In genomic region chr13:35470671-35471465, GRCh38 we compare ENCODE assay signal across 9 cellular contexts. TPM values are rescaled to one million over a fixed set of nuclear protein-coding genes. Genes with fewer than 3 reads are reported as not detected.
DNase-seq lines count a peak whose midpoint lies in the region; ATAC-seq and TF ChIP-seq lines count a peak whose summit lies in the region.
"Had no signal": no experiment of that assay in that cellular context is flagged by ENCODE, and none has a peak within 500 bp of the region (broad histone marks: within the 10 kb centered on the region; RNA-seq: fewer than 3 reads in every experiment).

No MANE protein-coding gene starts in this region.

- peak; percentile 10 for DNase-seq in GM13977 (ENCODE audit: low spot score)
- DNase-seq in body of pancreas: no peak
- DNase-seq in iPS DF 6.9 (ENCODE audit: low read depth, low spot score): no peak
- peak; percentile 8 for DNase-seq in renal cortical epithelial cell (ENCODE audit: low read depth)
- no peak for DNase-seq in HPDE6-E6E7 (ENCODE audit: extremely low spot score)
- DNase-seq in activated gamma-delta T cell treated with Interleukin-2 at 50 U/mL for 16 hours: no peak
- no peak for DNase-seq in germinal center (ENCODE audit: low spot score)

- H3K4me1 ChIP-seq in body of pancreas: no peaks in the 10 kb centered on the region
- H3K4me1 ChIP-seq in iPS DF 6.9 (ENCODE audit: control insufficient read depth, insufficient read depth, low read length): no peaks in the 10 kb centered on the region

- peak; percentile 27 for ATAC-seq in body of pancreas
- ATAC-seq in HG02763 (IDR thresholded peaks at IDR 0.05; ENCODE audit: unreplicated experiment): no peak
- ATAC-seq: K562 had no signal

- H3K9me3 ChIP-seq in body of pancreas (no peaks in the 10 kb centered on the region), iPS DF 6.9 (ENCODE audit: control insufficient read depth, insufficient read depth, low read length) (no peaks in the 10 kb centered on the region)

- 14 to 25% methylated on average over 50 to 58 of the region's 58 CpGs for WGBS in body of pancreas, 2 donors
- no CpG with 5 or more reads among the region's 58 CpGs for WGBS in iPS DF 6.9 (ENCODE audit: insufficient coverage, insufficient read length)

- H3K27me3 ChIP-seq in body of pancreas (no peaks in the 10 kb centered on the region), iPS DF 6.9 (ENCODE audit: control insufficient read depth, insufficient read depth, low read length) (peaks cover 28% of the 10 kb centered on the region)

- intact Hi-C loops in body of pancreas (cut with DNase I): no loop called here

- TF ChIP-seq POLR2A in body of pancreas (IDR thresholded peaks at IDR 0.05): no peak

- H3K27ac ChIP-seq in body of pancreas (no peak overlapping the region), iPS DF 6.9 (ENCODE audit: low read length) (no peak overlapping the region)

- in situ Hi-C loops in GM13977 (cut with MboI; ENCODE audit: low pct_unique_long_range_greater_than_20kb, low sequenced_read_pairs, unreplicated experiment): no loop called here

- H3K36me3 ChIP-seq in body of pancreas (replicated peaks in 1 of 2; ENCODE audit: insufficient read depth in 1 of 2, low read depth in 2 of 2): no peaks in the 10 kb centered on the region
- no peaks in the 10 kb centered on the region for H3K36me3 ChIP-seq in iPS DF 6.9 (ENCODE audit: control insufficient read depth, insufficient read depth, low read length)

- no peak overlapping the region for H3K4me3 ChIP-seq in body of pancreas
- H3K4me3 ChIP-seq in iPS DF 6.9 (ENCODE audit: low read length): peak overlapping the region; percentile 58; the same call in 1 of the 2 replicates
- H3K4me3 ChIP-seq: K562 had no signal

- no peak for TF ChIP-seq CTCF in GM13977 (IDR thresholded peaks at IDR 0.05; ENCODE audit: extremely low read depth, insufficient read depth, missing control alignments)
- no peak for TF ChIP-seq CTCF in body of pancreas (IDR thresholded peaks at IDR 0.05)

RNA-seq across cellular contexts. Expression of gene MAB21L1, which starts 5.6 kb away (rescaled TPM):
- under 1 TPM in 1 of 2 donors, not detected in 1; 0.52 TPM for total RNA-seq in body of pancreas
- total RNA-seq in renal cortical epithelial cell: not detected in 2 replicates
- total RNA-seq: K562 had no signal

Comparison
In these comparisons a context has a peak if more than half of its experiments do, and no peak if none do; other contexts are left out.
1. DNase-seq: peak in GM13977 (single experiment) and renal cortical epithelial cell (single experiment); none in body of pancreas (0 of 4), iPS DF 6.9 (single experiment), HPDE6-E6E7 (single experiment), activated gamma-delta T cell treated with Interleukin-2 at 50 U/mL for 16 hours (single experiment) and germinal center (single experiment).